7 cellular contexts compared by ENCODE assay signal in the genomic region with DNA sequence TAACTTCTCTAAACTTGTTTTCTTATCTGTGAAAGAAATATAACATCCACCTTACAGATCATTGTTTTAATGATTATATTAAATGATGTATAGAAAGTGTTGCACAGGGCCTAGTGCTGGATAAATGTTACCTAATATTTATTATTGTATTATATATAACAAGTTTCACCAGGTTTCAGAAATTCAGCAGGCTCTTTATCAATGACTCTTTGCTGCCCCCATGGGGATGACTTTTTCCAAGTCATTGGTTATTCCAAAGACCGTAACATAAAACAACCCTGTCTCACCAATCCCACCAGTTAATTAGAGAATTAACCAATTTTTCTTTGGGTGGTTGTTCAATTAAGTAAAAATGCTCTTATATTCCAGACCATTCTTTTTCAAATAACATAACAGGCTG. TPM values are rescaled to one million over a fixed set of nuclear protein-coding genes. Genes with fewer than 3 reads are reported as not detected.
DNase-seq lines count a peak whose midpoint lies in the region; ATAC-seq and TF ChIP-seq lines count a peak whose summit lies in the region.

No MANE protein-coding gene starts in this region.

- no peaks in the 10 kb centered on the region for H3K36me3 ChIP-seq in thyroid gland

- no peaks in the 10 kb centered on the region for H3K27me3 ChIP-seq in thyroid gland

- no peak for TF ChIP-seq POLR2A in thyroid gland (IDR thresholded peaks at IDR 0.05)

- intact Hi-C loops in thyroid gland (cut with DNase I), result no loop called here

- H3K4me3 ChIP-seq in thyroid gland (replicated peaks in 1 of 3), result no peak overlapping the region

- H3K27ac ChIP-seq in RWPE1, result no peak overlapping the region
- H3K27ac ChIP-seq in thyroid gland, result no peak overlapping the region

- no peaks in the 10 kb centered on the region for H3K9me3 ChIP-seq in thyroid gland

- DNase-seq in D341Med (ENCODE audit: low spot score) (peak; percentile 66), HEK293T (ENCODE audit: extremely low spot score) (peak; percentile 55), RWPE1 (ENCODE audit: low spot score) (peak; percentile 64), dermis blood vessel endothelial cell (peak; percentile 83), myocyte (ENCODE audit: low read depth) (peak; percentile 57), thyroid gland (no peak)

- CTCF ChIA-PET in HEK293T (lab: Yijun Ruan, JAX), result no interaction called here
- CTCF ChIA-PET in RWPE1 (lab: Yijun Ruan, JAX), result interaction anchor here (0.7 to 1.0 kb wide), 3 partner anchors 68 to 305 kb away, joined by 3 to 4 read pairs (median 3); no protein-coding TSS in a partner anchor

- POLR2A ChIA-PET in HEK293T (lab: Yijun Ruan, JAX), result interaction anchor here (2.4 kb wide), 1 partner anchor 94 kb away, joined by 8 read pairs; a partner anchor contains a TSS
- POLR2A ChIA-PET in RWPE1 (lab: Yijun Ruan, JAX; ENCODE audit: low non-redundant PET), result no interaction called here

- TF ChIP-seq CTCF in RWPE1 (conservative IDR thresholded peaks at IDR 0.05; ENCODE audit: low read depth), result peak; percentile 67
- TF ChIP-seq CTCF in thyroid gland (IDR thresholded peaks at IDR 0.05), result peak in 3 of 6 experiments; percentile 33 to 60 (median 48)

- no peak for ATAC-seq in GM21390 (IDR thresholded peaks at IDR 0.05; ENCODE audit: unreplicated experiment)

- WGBS in thyroid gland, 2 donors, result 42 to 59% methylated on average over 1 of the region's 1 CpG

- H3K4me1 ChIP-seq in thyroid gland, result no peaks in the 10 kb centered on the region

TF ChIP-seq in HEK293T, 16 proteins besides CTCF, POLR2A, EP300 and RAD21:
- no peak for TF ChIP-seq FOXA1 (IDR thresholded peaks at IDR 0.05)
- no peak for TF ChIP-seq BHLHE40 (IDR thresholded peaks at IDR 0.05; ENCODE audit: borderline replicate concordance)
- TF ChIP-seq ZNF384 (IDR thresholded peaks at IDR 0.05), result no peak
- no peak for TF ChIP-seq CTBP1 (IDR thresholded peaks at IDR 0.05; ENCODE audit: borderline replicate concordance)
- no peak for TF ChIP-seq L3MBTL2 (conservative IDR thresholded peaks at IDR 0.05)
- no peak for TF ChIP-seq ARNT (IDR thresholded peaks at IDR 0.05)
- TF ChIP-seq LEF1 (IDR thresholded peaks at IDR 0.05; ENCODE audit: borderline replicate concordance), result no peak
- TF ChIP-seq TARDBP (IDR thresholded peaks at IDR 0.05), result no peak
- TF ChIP-seq HDGF (IDR thresholded peaks at IDR 0.05; ENCODE audit: borderline replicate concordance), result no peak
- no peak for TF ChIP-seq ELF4 (IDR thresholded peaks at IDR 0.05)
- TF ChIP-seq FOXK2 (IDR thresholded peaks at IDR 0.05), result no peak
- no peak for TF ChIP-seq NFRKB (IDR thresholded peaks at IDR 0.05)
- no peak for TF ChIP-seq SUZ12 (IDR thresholded peaks at IDR 0.05)

RNA-seq across cellular contexts. Expression of a gene that starts 7.3 kb away (rescaled TPM):
- total RNA-seq in dermis blood vessel endothelial cell (39.1 and 64.8 TPM in 2 replicates), myocyte (26.8 and 28.8 TPM in 2 replicates), thyroid gland (10 to 100 TPM; 27.5 to 34.6 (median 31.1) TPM)
- polyA plus RNA-seq in myocyte (2012), result 39.4 TPM

RNA-seq across cellular contexts. Expression of a gene that starts 14.0 kb away (rescaled TPM):
- total RNA-seq in dermis blood vessel endothelial cell (119 and 134 TPM in 2 replicates), myocyte (67.2 and 78.5 TPM in 2 replicates), thyroid gland (10 to 100 TPM; 37.6 to 90.4 (median 62.1) TPM)
- 102 TPM for polyA plus RNA-seq in myocyte (2012)

RNA-seq across cellular contexts. Expression of a gene that starts 19.5 kb away (rescaled TPM):
- 5.4 and 12.8 TPM in 2 replicates for total RNA-seq in dermis blood vessel endothelial cell
- 11.1 and 11.5 TPM in 2 replicates for total RNA-seq in myocyte
- polyA plus RNA-seq in myocyte (2012), result 16.2 TPM
- 10 to 100 TPM; 21.2 to 27.6 (median 23.0) TPM for total RNA-seq in thyroid gland

RNA-seq across cellular contexts. Expression of a gene that starts 21.9 kb away (rescaled TPM):
- total RNA-seq in dermis blood vessel endothelial cell (11.6 and 17.5 TPM in 2 replicates), myocyte (23.6 TPM in 2 replicates), thyroid gland (10 to 100 TPM; 36.4 to 50.4 (median 47.9) TPM)
- 55.0 TPM for polyA plus RNA-seq in myocyte (2012)

RNA-seq across cellular contexts. Expression of a gene that starts 21.9 kb away (rescaled TPM):
- 30.2 and 42.7 TPM in 2 replicates for total RNA-seq in dermis blood vessel endothelial cell
- 53.7 and 64.6 TPM in 2 replicates for total RNA-seq in myocyte
- 152 TPM for polyA plus RNA-seq in myocyte (2012)
- total RNA-seq in thyroid gland, result 10 to 100 TPM; 23.8 to 58.2 (median 30.3) TPM

Comparison
In these comparisons a context has a peak if more than half of its experiments do, and no peak if none do; other contexts are left out.
1. DNase-seq: peak in D341Med (single experiment), HEK293T (single experiment), RWPE1 (single experiment), dermis blood vessel endothelial cell (single experiment) and myocyte (single experiment); none in thyroid gland (0 of 2).